ENCODE assay signal across 1 cellular context in genomic region chr10:104323085-104323484, GRCh38.
A peak's percentile ranks its signal among the peaks of the same experiment; 100 is the strongest.
TF ChIP-seq lines count a peak whose summit lies in the region.

No MANE protein-coding gene starts in this region.

TF ChIP-seq in WTC11, 78 proteins besides CTCF, POLR2A, EP300 and RAD21 (continued from another document):
- no peak for TF ChIP-seq SOX15 (CRISPR knock-in tag; IDR thresholded peaks at IDR 0.05)
- TF ChIP-seq CREB1 (CRISPR knock-in tag; IDR thresholded peaks at IDR 0.05) = no peak
- TF ChIP-seq TEAD1 (CRISPR knock-in tag; IDR thresholded peaks at IDR 0.05) = peak; percentile 48; the same call in 1 of the 2 replicates
